In genomic region chr19:39937094-39937493, GRCh38 we compare ENCODE assay signal across 10 cellular contexts. TPM values are rescaled to one million over a fixed set of nuclear protein-coding genes. Genes with fewer than 3 reads are reported as not detected.
DNase-seq lines count a peak whose midpoint lies in the region; ATAC-seq and TF ChIP-seq lines count a peak whose summit lies in the region.
"Had no signal": no experiment of that assay in that cellular context is flagged by ENCODE, and none has a peak within 500 bp of the region (broad histone marks: within the 10 kb centered on the region; RNA-seq: fewer than 3 reads in every experiment).

No MANE protein-coding gene starts in this region.

- peaks cover 11 to 22% (median 15%) of the 10 kb centered on the region in 11 experiments for H3K9me3 ChIP-seq in BLaER1 treated with 17β-estradiol and CSF1 and Interleukin-3, amounts not matched to agents 10 nM and 100 nM (replicated peaks in 1 of 11)

- no peak for DNase-seq in activated naive CD4-positive, alpha-beta T cell treated with anti-CD3 and anti-CD28 coated beads, Interleukin-2, amount 50 U/mL, for 72 hours (ENCODE audit: low spot score in 2 of 2)
- peak; percentile 33 to 38 for DNase-seq in stimulated activated CD4-positive, alpha-beta T cell treated with anti-CD3 and anti-CD28 coated beads, Interleukin-2, amount 100 ng/mL, for 24 hours
- no peak for DNase-seq in pons (ENCODE audit: low spot score)
- DNase-seq: cerebellar nuclear complex had no signal

- H3K27ac ChIP-seq in BLaER1 treated with 17β-estradiol and CSF1 and Interleukin-3, amounts not matched to agents 10 nM and 100 nM, result peak overlapping the region; percentile 15 to 84 (median 51); a peak in 20 of 22 replicates
- H3K27ac ChIP-seq in VCaP, result peak overlapping the region; percentile 77
- H3K27ac ChIP-seq: gastroesophageal sphincter had no signal

- peak overlapping the region; percentile 61 to 98 (median 86) for H3K4me2 ChIP-seq in BLaER1 treated with 17β-estradiol and CSF1 and Interleukin-3, amounts not matched to agents 10 nM and 100 nM

- H3K27ac Mint-ChIP-seq in activated naive CD4-positive, alpha-beta T cell treated with anti-CD3 and anti-CD28 coated beads, Interleukin-2, amount 50 U/mL, for 72 hours, result peak overlapping the region; percentile 31 to 80

- no peak for TF ChIP-seq CTCF in VCaP (conservative IDR thresholded peaks at IDR 0.05)

- H4K20me1 ChIP-seq in BLaER1 treated with 17β-estradiol and CSF1 and Interleukin-3, amounts not matched to agents 10 nM and 100 nM, result peaks cover 0 to 6% (median 0%) of the 10 kb centered on the region in 11 experiments; a peak in 1 of 22 replicates

- H3K36me3 Mint-ChIP-seq in activated naive CD4-positive, alpha-beta T cell treated with anti-CD3 and anti-CD28 coated beads, Interleukin-2, amount 50 U/mL, for 72 hours, result peaks cover 0 to 19% of the 10 kb centered on the region in 2 donors

- peaks cover 43 to 98% (median 71%) of the 10 kb centered on the region in 10 experiments for H3K4me1 ChIP-seq in BLaER1 treated with 17β-estradiol and CSF1 and Interleukin-3, amounts not matched to agents 10 nM and 100 nM
- H3K4me1 ChIP-seq: gastroesophageal sphincter had no signal

- peak; percentile 77 to 88 for ATAC-seq in activated naive CD4-positive, alpha-beta T cell treated with anti-CD3 and anti-CD28 coated beads, Interleukin-2, amount 50 U/mL, for 72 hours
- no peak for ATAC-seq in HG03457 (IDR thresholded peaks at IDR 0.05; ENCODE audit: unreplicated experiment)
- ATAC-seq in HG02938 (IDR thresholded peaks at IDR 0.05; ENCODE audit: unreplicated experiment), result no peak
- ATAC-seq in GM19324 (IDR thresholded peaks at IDR 0.05; ENCODE audit: low FRiP score, unreplicated experiment), result no peak
- ATAC-seq: gastroesophageal sphincter had no signal

- H3K4me3 ChIP-seq in BLaER1 treated with 17β-estradiol and CSF1 and Interleukin-3, amounts not matched to agents 10 nM and 100 nM, result peak overlapping the region in 4 of 10 experiments; percentile 11 to 27 (median 18); a peak in 3 of 20 replicates
- H3K4me3 ChIP-seq: gastroesophageal sphincter had no signal

- H3K9me3 Mint-ChIP-seq in activated naive CD4-positive, alpha-beta T cell treated with anti-CD3 and anti-CD28 coated beads, Interleukin-2, amount 50 U/mL, for 72 hours, result peaks cover 4 to 19% of the 10 kb centered on the region in 2 donors

- no peaks in the 10 kb centered on the region for H3K27me3 ChIP-seq in BLaER1 treated with 17β-estradiol and CSF1 and Interleukin-3, amounts not matched to agents 10 nM and 100 nM

- H3K36me3 ChIP-seq in BLaER1 treated with 17β-estradiol and CSF1 and Interleukin-3, amounts not matched to agents 10 nM and 100 nM, result no peaks in the 10 kb centered on the region
- H3K36me3 ChIP-seq: gastroesophageal sphincter had no signal

- H3K9ac ChIP-seq in BLaER1 treated with 17β-estradiol and CSF1 and Interleukin-3, amounts not matched to agents 10 nM and 100 nM, result peak overlapping the region in 6 of 11 experiments; percentile 4 to 53 (median 44); a peak in 7 of 22 replicates

RNA-seq across cellular contexts. Expression of gene FCGBP, which starts 2.7 kb away (rescaled TPM):
- total RNA-seq in activated naive CD4-positive, alpha-beta T cell treated with anti-CD3 and anti-CD28 coated beads, Interleukin-2, amount 50 U/mL, for 72 hours, result 1 to 10 TPM; 4.6 to 8.2 TPM

RNA-seq across cellular contexts. Expression of gene PSMC4, which starts 33.9 kb away (rescaled TPM):
- 100 to 1,000 TPM in 1 of 2 donors, 10 to 100 TPM in 1; 93.6 to 114 TPM for total RNA-seq in activated naive CD4-positive, alpha-beta T cell treated with anti-CD3 and anti-CD28 coated beads, Interleukin-2, amount 50 U/mL, for 72 hours

RNA-seq across cellular contexts. Expression of gene ZNF546, which starts 59.8 kb away (rescaled TPM):
- 1 to 10 TPM; 3.1 to 4.7 TPM for total RNA-seq in activated naive CD4-positive, alpha-beta T cell treated with anti-CD3 and anti-CD28 coated beads, Interleukin-2, amount 50 U/mL, for 72 hours

Comparison
In these comparisons a context has a peak if more than half of its experiments do, and no peak if none do; other contexts are left out.
1. ATAC-seq: peak in activated naive CD4-positive, alpha-beta T cell treated with anti-CD3 and anti-CD28 coated beads, Interleukin-2, amount 50 U/mL, for 72 hours (2 of 2); none in HG03457 (single experiment), HG02938 (single experiment) and GM19324 (single experiment).
2. DNase-seq: peak in stimulated activated CD4-positive, alpha-beta T cell treated with anti-CD3 and anti-CD28 coated beads, Interleukin-2, amount 100 ng/mL, for 24 hours (2 of 2); none in activated naive CD4-positive, alpha-beta T cell treated with anti-CD3 and anti-CD28 coated beads, Interleukin-2, amount 50 U/mL, for 72 hours (0 of 2) and pons (single experiment).